In the genomic region with DNA sequence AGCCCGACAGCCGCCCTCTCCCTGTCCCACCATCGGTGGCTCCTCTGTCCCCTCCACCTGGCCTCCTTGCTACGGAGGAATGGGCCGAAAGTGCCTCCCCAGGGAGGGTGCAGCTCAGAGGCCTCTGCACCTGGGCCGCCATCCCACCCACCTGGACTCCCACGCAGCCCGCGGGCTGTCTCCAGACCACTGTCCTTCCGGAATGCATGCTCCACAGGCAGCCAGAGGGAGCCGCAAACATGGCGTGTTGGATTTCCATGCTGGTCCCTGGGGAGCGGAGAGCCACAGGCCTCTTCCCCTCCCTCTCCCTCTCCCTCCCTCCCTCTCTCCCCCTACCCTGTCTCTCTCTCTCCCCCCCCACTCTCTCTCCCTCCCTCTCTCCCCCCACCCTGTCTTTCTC, we compare ENCODE assay signal across 17 cellular contexts. TPM values are rescaled to one million over a fixed set of nuclear protein-coding genes. Genes with fewer than 3 reads are reported as not detected.
DNase-seq lines count a peak whose midpoint lies in the region; TF ChIP-seq lines count a peak whose summit lies in the region.
"Had no signal": no experiment of that assay in that cellular context is flagged by ENCODE, and none has a peak within 500 bp of the region (broad histone marks: within the 10 kb centered on the region; RNA-seq: fewer than 3 reads in every experiment).

No MANE protein-coding gene starts in this region.

- H3K27me3 ChIP-seq in BE2C = peaks cover 82% of the 10 kb centered on the region
- peaks cover 92 to 96% (median 94%) of the 10 kb centered on the region in 11 experiments for H3K27me3 ChIP-seq in BLaER1 treated with 17β-estradiol and CSF1 and Interleukin-3, amounts not matched to agents 10 nM and 100 nM

- peaks cover 14% of the 10 kb centered on the region for H3K9me3 Mint-ChIP-seq in glutamatergic neuron (ENCODE audit: unreplicated experiment)
- H3K9me3 Mint-ChIP-seq: CD4-positive, CD25-positive, alpha-beta regulatory T cell; HFFc6; T-cell had no signal

- no peak overlapping the region for H3K4me3 ChIP-seq in BE2C (ENCODE audit: low read depth, low read length)
- no peak overlapping the region for H3K4me3 ChIP-seq in BLaER1 treated with 17β-estradiol and CSF1 and Interleukin-3, amounts not matched to agents 10 nM and 100 nM

- peaks cover 10% of the 10 kb centered on the region for H3K4me1 ChIP-seq in BE2C
- H3K4me1 ChIP-seq in BLaER1 treated with 17β-estradiol and CSF1 and Interleukin-3, amounts not matched to agents 10 nM and 100 nM = peaks cover 0 to 14% (median 4%) of the 10 kb centered on the region in 10 experiments; a peak in 8 of 20 replicates

- TF ChIP-seq CTCF in BE2C (IDR thresholded peaks at IDR 0.05; ENCODE audit: low read depth, low read length) (no peak), glutamatergic neuron (IDR thresholded peaks at IDR 0.05; ENCODE audit: partially characterized antibody, unreplicated experiment) (no peak), GM13977 (IDR thresholded peaks at IDR 0.05; ENCODE audit: extremely low read depth, insufficient read depth, missing control alignments) (no peak)

- no peak overlapping the region for H3K9ac ChIP-seq in BLaER1 treated with 17β-estradiol and CSF1 and Interleukin-3, amounts not matched to agents 10 nM and 100 nM
- H3K9ac ChIP-seq: SK-N-SH had no signal

- in situ Hi-C loops in GM13977 (cut with MboI; ENCODE audit: low pct_unique_long_range_greater_than_20kb, low sequenced_read_pairs, unreplicated experiment) = no loop called here

- peak overlapping the region in 8 of 11 experiments; percentile 9 to 62 (median 48); a peak in 10 of 22 replicates for H3K4me2 ChIP-seq in BLaER1 treated with 17β-estradiol and CSF1 and Interleukin-3, amounts not matched to agents 10 nM and 100 nM
- H3K4me2 ChIP-seq: SK-N-SH had no signal

- no peaks in the 10 kb centered on the region for H3K36me3 Mint-ChIP-seq in glutamatergic neuron (ENCODE audit: unreplicated experiment)
- H3K36me3 Mint-ChIP-seq: CD4-positive, CD25-positive, alpha-beta regulatory T cell; T-cell had no signal

- H3K27ac ChIP-seq in BLaER1 treated with 17β-estradiol and CSF1 and Interleukin-3, amounts not matched to agents 10 nM and 100 nM = no peak overlapping the region

- H3K9me3 ChIP-seq in BE2C = no peaks in the 10 kb centered on the region; the same call in 1 of the 2 replicates
- no peaks in the 10 kb centered on the region for H3K9me3 ChIP-seq in BLaER1 treated with 17β-estradiol and CSF1 and Interleukin-3, amounts not matched to agents 10 nM and 100 nM (replicated peaks in 1 of 11)
- H3K9me3 ChIP-seq: Caco-2, SK-N-SH had no signal

- no peak overlapping the region for H3K27ac Mint-ChIP-seq in glutamatergic neuron (ENCODE audit: unreplicated experiment)
- H3K27ac Mint-ChIP-seq: CD4-positive, CD25-positive, alpha-beta regulatory T cell; HFFc6; T-cell had no signal

- peaks cover 8% of the 10 kb centered on the region for H3K27me3 Mint-ChIP-seq in glutamatergic neuron (ENCODE audit: unreplicated experiment)

- H3K36me3 ChIP-seq in BE2C = no peaks in the 10 kb centered on the region
- H3K36me3 ChIP-seq in BLaER1 treated with 17β-estradiol and CSF1 and Interleukin-3, amounts not matched to agents 10 nM and 100 nM = no peaks in the 10 kb centered on the region

- no peak overlapping the region for H3K4me3 Mint-ChIP-seq in glutamatergic neuron (ENCODE audit: unreplicated experiment)
- H3K4me3 Mint-ChIP-seq: CD4-positive, CD25-positive, alpha-beta regulatory T cell; HFFc6; T-cell had no signal

- peaks cover 0 to 69% (median 28%) of the 10 kb centered on the region in 11 experiments; a peak in 15 of 22 replicates for H4K20me1 ChIP-seq in BLaER1 treated with 17β-estradiol and CSF1 and Interleukin-3, amounts not matched to agents 10 nM and 100 nM

- H3K4me1 Mint-ChIP-seq in glutamatergic neuron (ENCODE audit: low read depth, unreplicated experiment) = peaks cover 10% of the 10 kb centered on the region
- H3K4me1 Mint-ChIP-seq: CD4-positive, CD25-positive, alpha-beta regulatory T cell had no signal

- DNase-seq in BE2C (peak; percentile 49), NCI-H69 (lab: John Stamatoyannopoulos, UW) (peak; percentile 68), glutamatergic neuron (peak; percentile 67), GM13977 (ENCODE audit: low spot score) (no peak), EL (no peak), kidney tubule cell (ENCODE audit: low spot score) (no peak)
- DNase-seq: AML-193; Caco-2; CD4-positive, CD25-positive, alpha-beta regulatory T cell; DMS79; HFFc6; KG1; MV-4-11; NCI-H1930; SK-N-SH; T-cell had no signal

RNA-seq across cellular contexts. Expression of a gene that starts 3.0 kb away (rescaled TPM):
- polyA plus RNA-seq in BE2C (2012; ENCODE audit: insufficient read depth, insufficient read length, low read depth) = not detected
- 1.3 TPM for total RNA-seq in glutamatergic neuron (ENCODE audit: unreplicated experiment)
- total RNA-seq: CD4-positive, CD25-positive, alpha-beta regulatory T cell; HFFc6; T-cell had no signal
- polyA plus RNA-seq: CD4-positive, CD25-positive, alpha-beta regulatory T cell; SK-N-SH had no signal

RNA-seq across cellular contexts. Expression of a gene that starts 20.5 kb away (rescaled TPM):
- not detected for polyA plus RNA-seq in BE2C (2012; ENCODE audit: insufficient read depth, insufficient read length, low read depth)
- total RNA-seq in glutamatergic neuron (ENCODE audit: unreplicated experiment) = not detected
- total RNA-seq: Caco-2; CD4-positive, CD25-positive, alpha-beta regulatory T cell; HFFc6; T-cell had no signal
- polyA plus RNA-seq: CD4-positive, CD25-positive, alpha-beta regulatory T cell; SK-N-SH had no signal

Comparison
In these comparisons a context has a peak if more than half of its experiments do, and no peak if none do; other contexts are left out.
1. DNase-seq: peak in BE2C (single experiment), NCI-H69 (single experiment) and glutamatergic neuron (single experiment); none in GM13977 (single experiment), EL (single experiment) and kidney tubule cell (single experiment).